In the genomic region with DNA sequence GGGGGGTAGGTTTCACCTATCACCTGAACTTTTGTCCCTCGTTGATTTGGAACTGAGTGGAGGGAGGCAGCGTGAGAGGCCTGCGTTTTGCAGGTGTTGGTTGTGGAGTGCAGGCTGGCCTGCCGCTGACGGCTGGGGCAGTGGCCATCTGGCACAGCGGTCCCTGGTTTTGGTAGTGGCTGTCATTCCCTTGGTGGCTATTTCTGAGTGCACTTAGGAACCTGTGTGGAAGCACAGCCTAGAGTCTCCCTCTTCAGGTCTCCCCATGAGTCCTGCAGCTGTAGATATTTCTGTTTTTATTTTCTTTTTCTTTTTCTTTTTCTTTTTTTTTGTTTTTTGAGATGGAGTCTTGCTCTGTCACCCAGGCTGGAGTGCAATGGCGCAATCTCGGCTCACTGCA, we compare ENCODE assay signal across 11 cellular contexts.
DNase-seq lines count a peak whose midpoint lies in the region; ATAC-seq and TF ChIP-seq lines count a peak whose summit lies in the region.
"Had no signal": no experiment of that assay in that cellular context is flagged by ENCODE, and none has a peak within 500 bp of the region (broad histone marks: within the 10 kb centered on the region; RNA-seq: fewer than 3 reads in every experiment).

No MANE protein-coding gene starts in this region.

- no peaks in the 10 kb centered on the region for H3K36me3 ChIP-seq in transverse colon

- WGBS in transverse colon (ENCODE audit: low coverage in 1 of 2), 2 donors = 79% methylated on average over 8 of the region's 8 CpGs; no CpG with 5 or more reads in 1 of the 2 donors

- no peak for TF ChIP-seq POLR2A in transverse colon (IDR thresholded peaks at IDR 0.05)

- no peaks in the 10 kb centered on the region for H3K27me3 ChIP-seq in transverse colon

- H3K4me3 ChIP-seq in transverse colon = no peak overlapping the region

- in situ Hi-C loops in transverse colon (cut with MboI; ENCODE audit: low pct_ligation_motif_present in 1 of 4, low pct_unique_long_range_greater_than_20kb in 1 of 4, low sequenced_read_pairs in 3 of 4) = loop anchor here in 1 of 4 donors (25.0 kb wide), 1 partner anchor 249 kb away; no protein-coding TSS in a partner anchor

- TF ChIP-seq EP300 in transverse colon (IDR thresholded peaks at IDR 0.05; ENCODE audit: low read depth) = no peak

- peak in 1 of 5 experiments; percentile 20 for TF ChIP-seq CTCF in transverse colon (IDR thresholded peaks at IDR 0.05)

- intact Hi-C loops in transverse colon (cut with DNase I; ENCODE audit: low total_unique reads) = no loop called here

- no peaks in the 10 kb centered on the region for H3K4me1 ChIP-seq in transverse colon

- DNase-seq in DMS114 treated with DMSO at 0.1 percent for 48 hours (lab: John Stamatoyannopoulos, UW; ENCODE audit: unreplicated experiment) (peak; percentile 19), NCI-H524 treated with DMSO at 0.1 percent for 48 hours (lab: John Stamatoyannopoulos, UW) (peak; percentile 4), fibroblast of gingiva (ENCODE audit: low read depth) (peak; percentile 13), medulla oblongata (ENCODE audit: extremely low spot score) (peak; percentile 7), transverse colon (no peak)
- no peak for DNase-seq in NK-92 treated with Interleukin-12 subunit alpha and Interleukin-12 subunit beta, amount 100 ng/mL, for 24 hours (lab: John Stamatoyannopoulos, UW)
- DNase-seq: activated naive CD4-positive, alpha-beta T cell treated with anti-CD3 and anti-CD28 coated beads, Interleukin-2, amount 10 ng/mL, durations not matched to agents 7 days and 5 days; stimulated activated naive CD8-positive, alpha-beta T cell treated with anti-CD3 and anti-CD28 coated beads, Interleukin-15, amount 100 ng/mL, for 72 hours had no signal

- H3K27ac ChIP-seq in transverse colon = no peak overlapping the region
- H3K27ac ChIP-seq: epithelial cell of prostate had no signal

- H3K9me3 ChIP-seq in transverse colon = no peaks in the 10 kb centered on the region

- no peak for ATAC-seq in GM21737 (IDR thresholded peaks at IDR 0.05; ENCODE audit: unreplicated experiment)
- ATAC-seq in GM21423 (IDR thresholded peaks at IDR 0.05; ENCODE audit: unreplicated experiment) = no peak
- ATAC-seq: stimulated activated naive CD8-positive, alpha-beta T cell treated with anti-CD3 and anti-CD28 coated beads, Interleukin-15, amount 100 ng/mL, for 72 hours had no signal

Comparison
In these comparisons a context has a peak if more than half of its experiments do, and no peak if none do; other contexts are left out.
1. DNase-seq: peak in DMS114 treated with DMSO at 0.1 percent for 48 hours (single experiment), NCI-H524 treated with DMSO at 0.1 percent for 48 hours (single experiment), fibroblast of gingiva (single experiment) and medulla oblongata (single experiment); none in transverse colon (single experiment) and NK-92 treated with Interleukin-12 subunit alpha and Interleukin-12 subunit beta, amount 100 ng/mL, for 24 hours (single experiment).